In the genomic region with DNA sequence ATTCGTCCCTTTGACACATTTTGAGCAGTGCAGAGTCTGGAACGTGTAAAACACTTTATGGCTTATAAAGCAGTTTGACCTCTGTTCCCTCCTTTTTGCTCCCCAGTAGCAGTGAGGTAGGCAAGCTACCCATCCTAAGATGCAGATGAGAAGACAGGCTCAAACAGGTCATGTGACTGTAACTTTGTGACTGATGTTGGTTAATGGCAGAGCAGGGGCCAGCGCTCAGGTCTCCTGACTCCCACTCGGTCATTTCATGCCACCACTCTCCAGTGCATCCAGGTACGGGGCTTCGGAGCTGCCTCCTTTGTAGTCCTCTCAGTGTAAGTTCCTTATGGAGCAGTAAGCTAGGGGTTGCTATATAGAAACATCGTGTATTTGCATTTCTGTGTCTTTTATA, we compare ENCODE assay signal across 14 cellular contexts. TPM values are rescaled to one million over a fixed set of nuclear protein-coding genes. Genes with fewer than 3 reads are reported as not detected.
DNase-seq lines count a peak whose midpoint lies in the region; ATAC-seq and TF ChIP-seq lines count a peak whose summit lies in the region.
"Had no signal": no experiment of that assay in that cellular context is flagged by ENCODE, and none has a peak within 500 bp of the region (broad histone marks: within the 10 kb centered on the region; RNA-seq: fewer than 3 reads in every experiment).

No MANE protein-coding gene starts in this region.

- WGBS in heart right ventricle, 2 donors: 79 to 82% methylated on average over 7 of the region's 7 CpGs

- H3K27me3 ChIP-seq in iPS-15b (ENCODE audit: control insufficient read depth, insufficient read depth, low read length): no peaks in the 10 kb centered on the region
- H3K27me3 ChIP-seq in upper lobe of right lung: no peaks in the 10 kb centered on the region
- H3K27me3 ChIP-seq in heart right ventricle: no peaks in the 10 kb centered on the region

- peak overlapping the region; percentile 3 for H3K9ac ChIP-seq in iPS-15b (ENCODE audit: low read depth, low read length)
- H3K9ac ChIP-seq: GM23248 had no signal

- DNase-seq in left kidney (ENCODE audit: low read depth, low spot score) (peak; percentile 38), upper lobe of right lung (peak; percentile 32), SHP77 (lab: John Stamatoyannopoulos, UW) (no peak), heart right ventricle (no peak), NCI-H2171 treated with DMSO at 0.1 percent for 48 hours (lab: John Stamatoyannopoulos, UW) (no peak)
- DNase-seq: C1 segment of cervical spinal cord; Caco-2; CD4-positive, alpha-beta memory T cell; DMS153; DND-41; GM23248; H7; HCEC 1CT had no signal

- intact Hi-C loops in upper lobe of right lung (cut with DNase I): no loop called here
- intact Hi-C loops in heart right ventricle (cut with DNase I): loop anchor here in 1 of 10 donors (5.0 kb wide), 1 partner anchor 970 kb away; no protein-coding TSS in a partner anchor

- H3K9me3 ChIP-seq in iPS-15b (ENCODE audit: control insufficient read depth, insufficient read depth, low read length): no peaks in the 10 kb centered on the region
- H3K9me3 ChIP-seq in upper lobe of right lung: no peaks in the 10 kb centered on the region
- H3K9me3 ChIP-seq in heart right ventricle: no peaks in the 10 kb centered on the region
- H3K9me3 ChIP-seq: Caco-2 had no signal

- H3K4me3 ChIP-seq in iPS-15b (ENCODE audit: low read depth, low read length) (no peak overlapping the region), upper lobe of right lung (no peak overlapping the region), heart right ventricle (no peak overlapping the region)
- H3K4me3 ChIP-seq: GM23248 had no signal

- ATAC-seq in upper lobe of right lung (no peak), heart right ventricle (no peak)

- TF ChIP-seq CTCF in upper lobe of right lung (IDR thresholded peaks at IDR 0.05): no peak
- TF ChIP-seq CTCF in heart right ventricle (IDR thresholded peaks at IDR 0.05): no peak

- H3K27ac ChIP-seq in upper lobe of right lung (no peak overlapping the region), heart right ventricle (no peak overlapping the region)
- H3K27ac ChIP-seq: GM23248 had no signal

- no peaks in the 10 kb centered on the region for H3K36me3 ChIP-seq in iPS-15b (ENCODE audit: control insufficient read depth, insufficient read depth, low read length)
- peaks cover 18% of the 10 kb centered on the region for H3K36me3 ChIP-seq in upper lobe of right lung
- peaks cover 0 to 73% (median 18%) of the 10 kb centered on the region in 9 donors for H3K36me3 ChIP-seq in heart right ventricle

- H3K4me1 ChIP-seq in iPS-15b (ENCODE audit: control insufficient read depth, insufficient read depth, low read length): no peaks in the 10 kb centered on the region
- no peaks in the 10 kb centered on the region for H3K4me1 ChIP-seq in upper lobe of right lung
- no peaks in the 10 kb centered on the region for H3K4me1 ChIP-seq in heart right ventricle
- H3K4me1 ChIP-seq: Caco-2 had no signal

RNA-seq across cellular contexts. Expression of a gene that starts 24.1 kb away (rescaled TPM):
- total RNA-seq in upper lobe of right lung (52.5 TPM), heart right ventricle (10 to 100 TPM; 14.4 to 19.9 (median 17.2) TPM)
- 10 to 100 TPM; 16.7 to 19.1 TPM for polyA plus RNA-seq in heart right ventricle

Comparison
In these comparisons a context has a peak if more than half of its experiments do, and no peak if none do; other contexts are left out.
1. DNase-seq: peak in left kidney (single experiment) and upper lobe of right lung (single experiment); none in SHP77 (0 of 2), heart right ventricle (0 of 2) and NCI-H2171 treated with DMSO at 0.1 percent for 48 hours (single experiment).